ENCODE assay signal across 26 cellular contexts in the genomic region with DNA sequence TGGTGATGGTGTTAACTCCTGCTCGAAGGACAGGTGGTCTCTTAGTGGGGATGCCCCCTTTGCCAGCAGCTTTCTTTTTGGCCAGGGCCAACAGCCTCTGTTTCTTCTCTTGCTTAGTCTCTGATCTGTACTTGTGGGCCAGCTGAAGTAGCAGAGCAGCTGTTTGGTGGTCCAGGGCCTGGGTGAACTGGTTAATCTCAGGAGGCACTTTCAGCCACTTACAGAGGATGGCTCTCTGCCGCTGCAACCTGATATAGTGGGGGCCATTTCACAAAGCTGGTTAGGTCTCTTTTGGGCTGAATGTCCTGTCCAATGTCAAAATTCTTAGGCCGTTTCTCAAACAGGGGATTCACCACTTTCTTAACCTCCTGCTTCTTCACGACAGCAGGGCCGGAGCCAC.
"Had no signal": no experiment of that assay in that cellular context is flagged by ENCODE, and none has a peak within 500 bp of the region (broad histone marks: within the 10 kb centered on the region; RNA-seq: fewer than 3 reads in every experiment).

No MANE protein-coding gene starts in this region.

- FAIRE-seq: endometrium, islet of Langerhans, keratinocyte had no signal

- ATAC-seq: effector memory CD8-positive, alpha-beta T cell; esophagus mucosa; gastrocnemius medialis; heart right ventricle; left cardiac atrium; left lung; left ventricle myocardium superior; mucosa of descending colon had no signal

- H3K27me3 ChIP-seq: colonic mucosa, esophagus squamous epithelium, gastrocnemius medialis, heart right ventricle, left lung had no signal

- DNase-seq: colonic mucosa; cortex of kidney; effector CD8-positive, alpha-beta T cell; effector memory CD8-positive, alpha-beta T cell; endodermal cell; erythroblast; esophagus squamous epithelium; foreskin fibroblast; foreskin melanocyte; gastrocnemius medialis; glutamatergic neuron; head of caudate nucleus; heart right ventricle; hippocampal formation; left cardiac atrium; left lung; left ventricle myocardium superior; mammary epithelial cell; mucosa of descending colon; naive B cell had no signal

- H3K4me3 ChIP-seq: colonic mucosa, esophagus squamous epithelium, gastrocnemius medialis, heart right ventricle, left lung, lung, mucosa of descending colon had no signal

- H3K27ac ChIP-seq: colonic mucosa, epithelial cell of prostate, esophagus squamous epithelium, gastrocnemius medialis, heart right ventricle, left lung had no signal

- H3K36me3 ChIP-seq: colonic mucosa, esophagus squamous epithelium, gastrocnemius medialis, heart right ventricle, left lung had no signal

- H3K4me1 ChIP-seq: esophagus squamous epithelium, left lung had no signal

- H3K9me3 ChIP-seq: colonic mucosa, esophagus squamous epithelium, gastrocnemius medialis, left lung, mucosa of descending colon had no signal
